15 cellular contexts compared by ENCODE assay signal in genomic region chr16:80158766-80159165, GRCh38.
DNase-seq lines count a peak whose midpoint lies in the region; ATAC-seq, FAIRE-seq and TF ChIP-seq lines count a peak whose summit lies in the region.
"Had no signal": no experiment of that assay in that cellular context is flagged by ENCODE, and none has a peak within 500 bp of the region (broad histone marks: within the 10 kb centered on the region; RNA-seq: fewer than 3 reads in every experiment).

No MANE protein-coding gene starts in this region.

- H3K9me3 Mint-ChIP-seq in WTC11 (peaks cover 4% of the 10 kb centered on the region), Calu3 (ENCODE audit: low read depth, unreplicated experiment) (peaks cover 12% of the 10 kb centered on the region)

- no peak overlapping the region for H3K4me3 ChIP-seq in fibroblast of pulmonary artery (replicated peaks; ENCODE audit: low read depth, low read length)
- H3K4me3 ChIP-seq: GM23338, thyroid gland had no signal

- DNase-seq in H54 (ENCODE audit: insufficient read length, low spot score) (peak; percentile 47), T1000 (lab: John Stamatoyannopoulos, UW) (peak; percentile 25), fibroblast of pulmonary artery (ENCODE audit: low read depth) (peak; percentile 26), DMS153 treated with DMSO at 0.1 percent for 48 hours (lab: John Stamatoyannopoulos, UW; ENCODE audit: unreplicated experiment) (no peak), WTC11 (ENCODE audit: low spot score) (no peak), Right ventricle myocardium inferior (ENCODE audit: missing footprints) (no peak), Calu3 (no peak)
- DNase-seq: hippocampal formation; left ventricle myocardium superior; naive thymus-derived CD4-positive, alpha-beta T cell; NCI-H1436 treated with DMSO at 0.1 percent for 48 hours; thyroid gland had no signal

- CTCF ChIA-PET in WTC11 (lab: Charles Lee) (no interaction called here), Calu3 (lab: Charles Lee) (no interaction called here)

- peak; percentile 61 for FAIRE-seq in H54 (lab: Jason Lieb, UNC)

- POLR2A ChIA-PET in WTC11 (lab: Charles Lee) = no interaction called here

- H3K36me3 Mint-ChIP-seq in WTC11 = no peaks in the 10 kb centered on the region
- no peaks in the 10 kb centered on the region for H3K36me3 Mint-ChIP-seq in Calu3 (ENCODE audit: insufficient read depth, unreplicated experiment)
- H3K36me3 Mint-ChIP-seq: activated naive CD8-positive, alpha-beta T cell; naive thymus-derived CD4-positive, alpha-beta T cell had no signal

- H3K27ac Mint-ChIP-seq in WTC11 = no peak overlapping the region
- no peak overlapping the region for H3K27ac Mint-ChIP-seq in Calu3 (ENCODE audit: unreplicated experiment)
- H3K27ac Mint-ChIP-seq: activated naive CD8-positive, alpha-beta T cell; GM23338; naive thymus-derived CD4-positive, alpha-beta T cell had no signal

- no peaks in the 10 kb centered on the region for H3K4me1 Mint-ChIP-seq in WTC11
- H3K4me1 Mint-ChIP-seq in Calu3 (ENCODE audit: low read depth, unreplicated experiment) = no peaks in the 10 kb centered on the region
- H3K4me1 Mint-ChIP-seq: naive thymus-derived CD4-positive, alpha-beta T cell had no signal

- TF ChIP-seq POLR2A in H54 (IDR thresholded peaks at IDR 0.05; ENCODE audit: low read depth, low read length) = no peak

- TF ChIP-seq CTCF in fibroblast of pulmonary artery (IDR thresholded peaks at IDR 0.05; ENCODE audit: low read length, missing control alignments) (no peak), WTC11 (IDR thresholded peaks at IDR 0.05) (no peak), Calu3 (IDR thresholded peaks at IDR 0.05; ENCODE audit: unreplicated experiment) (no peak)

- no peaks in the 10 kb centered on the region; the same call in 1 of the 2 replicates for H3K27me3 Mint-ChIP-seq in WTC11 (ENCODE audit: low read depth)
- no peaks in the 10 kb centered on the region for H3K27me3 Mint-ChIP-seq in Calu3 (ENCODE audit: unreplicated experiment)

- ATAC-seq in WTC11 (no peak), Right ventricle myocardium inferior (no peak)
- ATAC-seq: activated CD4-positive, CD25-positive, alpha-beta regulatory T cell treated with anti-CD3 and anti-CD28 coated beads, Interleukin-2, amount 50 U/mL, for 24 hours; GM23338; left ventricle myocardium superior; naive thymus-derived CD4-positive, alpha-beta T cell had no signal

- H3K4me3 Mint-ChIP-seq in WTC11 (no peak overlapping the region), Calu3 (ENCODE audit: low read depth, unreplicated experiment) (no peak overlapping the region)
- H3K4me3 Mint-ChIP-seq: activated naive CD8-positive, alpha-beta T cell; GM23338; naive thymus-derived CD4-positive, alpha-beta T cell had no signal

- no TSS peak for BruUV-seq in Calu3 (replicated peaks; lab: Mats Ljungman, UMichigan)

- intact Hi-C loops in Right ventricle myocardium inferior (cut with DNase I) (no loop called here), Calu3 (cut with micrococcal nuclease; ENCODE audit: unreplicated experiment) (no loop called here)

TF ChIP-seq in WTC11, 78 proteins besides CTCF, POLR2A, EP300 and RAD21:
- no peak for TF ChIP-seq ZNF219 (CRISPR knock-in tag; IDR thresholded peaks at IDR 0.05; ENCODE audit: borderline replicate concordance)
- no peak for TF ChIP-seq ZMAT4 (CRISPR knock-in tag; IDR thresholded peaks at IDR 0.05)

Comparison
In these comparisons a context has a peak if more than half of its experiments do, and no peak if none do; other contexts are left out.
1. DNase-seq: peak in H54 (single experiment), T1000 (single experiment) and fibroblast of pulmonary artery (single experiment); none in DMS153 treated with DMSO at 0.1 percent for 48 hours (single experiment), WTC11 (single experiment), Right ventricle myocardium inferior (single experiment) and Calu3 (single experiment).